In the genomic region with DNA sequence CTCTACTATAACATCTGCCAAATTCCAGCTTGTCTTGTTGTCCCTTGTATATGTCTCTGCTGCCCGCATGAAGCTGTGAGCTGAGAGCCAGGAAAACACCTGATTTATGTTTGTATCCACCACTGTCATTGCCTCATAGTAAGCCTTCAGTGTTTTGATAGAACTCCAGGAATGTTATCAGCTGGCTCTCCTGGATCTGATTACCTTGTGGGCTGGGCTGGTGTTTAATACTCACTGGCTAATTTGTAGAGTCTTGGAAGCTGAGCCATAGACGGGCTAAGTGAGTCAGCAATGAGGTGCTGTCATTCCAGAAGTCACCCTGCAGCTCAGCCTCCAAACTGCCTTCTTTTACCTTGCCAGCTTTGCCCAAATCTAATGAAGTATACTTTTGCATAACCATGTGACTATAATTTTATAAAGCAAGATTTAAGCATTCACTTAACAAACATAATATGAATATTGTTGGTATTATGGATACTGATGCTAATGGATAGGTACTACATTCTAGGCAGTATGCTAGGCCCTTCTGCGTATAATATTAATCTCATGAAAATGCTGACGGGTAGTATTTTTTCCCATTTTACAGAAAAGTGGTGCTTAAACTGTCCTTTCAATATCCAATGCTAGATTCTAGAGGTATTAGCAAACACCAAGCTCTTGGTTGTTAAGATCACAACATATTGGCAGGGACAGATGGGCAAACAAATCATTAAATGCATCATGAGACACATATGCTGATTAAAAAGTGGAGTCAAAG, we compare ENCODE assay signal across 16 cellular contexts.
DNase-seq lines count a peak whose midpoint lies in the region; ATAC-seq and TF ChIP-seq lines count a peak whose summit lies in the region.
"Had no signal": no experiment of that assay in that cellular context is flagged by ENCODE, and none has a peak within 500 bp of the region (broad histone marks: within the 10 kb centered on the region; RNA-seq: fewer than 3 reads in every experiment).

No MANE protein-coding gene starts in this region.

- no peaks in the 10 kb centered on the region for H3K9me3 Mint-ChIP-seq in Calu3 (ENCODE audit: low read depth, unreplicated experiment)

- no TSS peak for BruUV-seq in Calu3 (replicated peaks; lab: Mats Ljungman, UMichigan)

- CTCF ChIA-PET in Calu3 (lab: Charles Lee), result interaction anchor here (0.7 kb wide), 1 partner anchor 73 kb away, joined by 6 read pairs; no protein-coding TSS in a partner anchor

- H3K4me1 ChIP-seq in body of pancreas (peaks cover 37% of the 10 kb centered on the region), lower lobe of right lung (no peaks in the 10 kb centered on the region), esophagus squamous epithelium (no peaks in the 10 kb centered on the region)

- TF ChIP-seq CTCF in Calu3 (IDR thresholded peaks at IDR 0.05; ENCODE audit: unreplicated experiment) (no peak), body of pancreas (IDR thresholded peaks at IDR 0.05) (peak in 1 of 7 experiments; percentile 3), lower lobe of right lung (IDR thresholded peaks at IDR 0.05) (no peak), esophagus squamous epithelium (IDR thresholded peaks at IDR 0.05) (no peak)

- H3K27me3 ChIP-seq in body of pancreas (no peaks in the 10 kb centered on the region), lower lobe of right lung (ENCODE audit: low read depth) (no peaks in the 10 kb centered on the region), esophagus squamous epithelium (peaks cover 0 to 13% (median 0%) of the 10 kb centered on the region in 4 donors)
- H3K27me3 ChIP-seq: transverse colon had no signal

- H3K4me3 Mint-ChIP-seq in Calu3 (ENCODE audit: low read depth, unreplicated experiment), result no peak overlapping the region

- 58 to 63% methylated on average over 4 of the region's 4 CpGs for WGBS in body of pancreas, 2 donors
- WGBS in esophagus squamous epithelium, 2 donors, result 66 to 96% methylated on average over 3 to 4 of the region's 4 CpGs

- H3K27me3 Mint-ChIP-seq in Calu3 (ENCODE audit: unreplicated experiment), result no peaks in the 10 kb centered on the region

- H3K4me3 ChIP-seq in body of pancreas, result no peak overlapping the region
- no peak overlapping the region for H3K4me3 ChIP-seq in lower lobe of right lung
- no peak overlapping the region for H3K4me3 ChIP-seq in esophagus squamous epithelium
- H3K4me3 ChIP-seq: heart right ventricle, transverse colon had no signal

- peak; percentile 95 for ATAC-seq in body of pancreas
- peak; percentile 24 to 82 for ATAC-seq in lower lobe of right lung
- ATAC-seq in GM19035 (IDR thresholded peaks at IDR 0.05; ENCODE audit: unreplicated experiment), result no peak
- ATAC-seq: heart right ventricle had no signal

- H3K9me3 ChIP-seq in body of pancreas, result no peaks in the 10 kb centered on the region
- no peaks in the 10 kb centered on the region for H3K9me3 ChIP-seq in lower lobe of right lung
- H3K9me3 ChIP-seq in esophagus squamous epithelium, result no peaks in the 10 kb centered on the region
- H3K9me3 ChIP-seq: heart right ventricle, transverse colon had no signal

- H3K36me3 ChIP-seq in body of pancreas (replicated peaks in 1 of 2; ENCODE audit: insufficient read depth in 1 of 2, low read depth in 2 of 2) (no peaks in the 10 kb centered on the region), lower lobe of right lung (no peaks in the 10 kb centered on the region), esophagus squamous epithelium (no peaks in the 10 kb centered on the region)
- H3K36me3 ChIP-seq: heart right ventricle, transverse colon had no signal

- intact Hi-C loops in Calu3 (cut with micrococcal nuclease; ENCODE audit: unreplicated experiment) (loop anchor here (5.0 to 10.0 kb wide), 2 partner anchors 112 to 456 kb away; no protein-coding TSS in a partner anchor), body of pancreas (cut with DNase I) (no loop called here), lower lobe of right lung (cut with DNase I) (no loop called here), esophagus squamous epithelium (cut with DNase I) (no loop called here)

- no peak overlapping the region for H3K27ac Mint-ChIP-seq in Calu3 (ENCODE audit: unreplicated experiment)

- no peaks in the 10 kb centered on the region for H3K36me3 Mint-ChIP-seq in Calu3 (ENCODE audit: insufficient read depth, unreplicated experiment)

- H3K27ac ChIP-seq in body of pancreas, result peak overlapping the region in 3 of 4 donors; percentile 16 to 68 (median 26)
- no peak overlapping the region for H3K27ac ChIP-seq in lower lobe of right lung
- H3K27ac ChIP-seq in esophagus squamous epithelium, result no peak overlapping the region
- H3K27ac ChIP-seq: heart right ventricle had no signal

- DNase-seq in Calu3 (peak; percentile 38), M059J (ENCODE audit: low read depth) (peak; percentile 78), body of pancreas (peak; percentile 53 to 69 (median 64)), lower lobe of right lung (no peak), dedifferentiated amniotic fluid mesenchymal stem cell (ENCODE audit: extremely low spot score) (no peak), esophagus squamous epithelium (lab: John Stamatoyannopoulos, UW) (no peak)
- DNase-seq in activated T-cell treated with anti-CD3 and anti-CD28 coated beads, Interleukin-2, amount 50 U/mL, for 1 hour, result no peak
- DNase-seq: activated CD4-positive, alpha-beta T cell treated with anti-CD3 and anti-CD28 coated beads, Interleukin-2, amount 50 U/mL, for 48 hours; DMS153; heart right ventricle; mesenchymal stem cell; NCI-H446; nucleus accumbens; RPMI8226; transverse colon had no signal

- peaks cover 13% of the 10 kb centered on the region for H3K4me1 Mint-ChIP-seq in Calu3 (ENCODE audit: low read depth, unreplicated experiment)

- peak in 1 of 3 donors; percentile 11 for TF ChIP-seq POLR2A in body of pancreas (IDR thresholded peaks at IDR 0.05)
- no peak for TF ChIP-seq POLR2A in esophagus squamous epithelium (IDR thresholded peaks at IDR 0.05)

Comparison
In these comparisons a context has a peak if more than half of its experiments do, and no peak if none do; other contexts are left out.
1. DNase-seq: peak in Calu3 (single experiment), M059J (single experiment) and body of pancreas (4 of 4); none in lower lobe of right lung (single experiment), activated T-cell treated with anti-CD3 and anti-CD28 coated beads, Interleukin-2, amount 50 U/mL, for 1 hour (single experiment), dedifferentiated amniotic fluid mesenchymal stem cell (single experiment) and esophagus squamous epithelium (single experiment).
2. H3K27ac ChIP-seq: peak in body of pancreas (3 of 4); none in lower lobe of right lung (single experiment) and esophagus squamous epithelium (0 of 4).